Comparison of ENCODE assay signal across 8 cellular contexts in genomic region chr14:95196268-95196667, GRCh38. TPM values are rescaled to one million over a fixed set of nuclear protein-coding genes. Genes with fewer than 3 reads are reported as not detected.
DNase-seq lines count a peak whose midpoint lies in the region; ATAC-seq and TF ChIP-seq lines count a peak whose summit lies in the region.

No MANE protein-coding gene starts in this region.

- no peaks in the 10 kb centered on the region for H3K9me3 Mint-ChIP-seq in naive thymus-derived CD4-positive, alpha-beta T cell

- H3K27me3 ChIP-seq in naive thymus-derived CD4-positive, alpha-beta T cell (ENCODE audit: control insufficient read depth in 2 of 2, insufficient read depth in 2 of 2, low read length in 2 of 2) = no peaks in the 10 kb centered on the region
- peaks cover 2% of the 10 kb centered on the region for H3K27me3 ChIP-seq in osteoblast (ENCODE audit: insufficient read depth, low read length)

- POLR2A ChIA-PET in GM10248 (lab: Yijun Ruan, JAX) = no interaction called here
- POLR2A ChIA-PET in naive thymus-derived CD4-positive, alpha-beta T cell (lab: Charles Lee) = no interaction called here

- H3K4me3 Mint-ChIP-seq in naive thymus-derived CD4-positive, alpha-beta T cell = no peak overlapping the region

- intact Hi-C loops in naive thymus-derived CD4-positive, alpha-beta T cell (cut with micrococcal nuclease) = loop anchor here (1.0 to 2.0 kb wide), 4 partner anchors 38 to 507 kb away; no protein-coding TSS in a partner anchor

- DNase-seq in GM10248 (ENCODE audit: extremely low spot score) = peak; percentile 76
- DNase-seq in naive thymus-derived CD4-positive, alpha-beta T cell = peak in 6 of 9 donors; percentile 3 to 40 (median 29)
- no peak for DNase-seq in T-helper 9 cell
- DNase-seq in osteoblast (ENCODE audit: insufficient read length, low spot score, missing footprints) = no peak

- H3K4me1 Mint-ChIP-seq in naive thymus-derived CD4-positive, alpha-beta T cell = peaks cover 0 to 8% (median 5%) of the 10 kb centered on the region in 7 donors

- CTCF ChIA-PET in GM10248 (lab: Yijun Ruan, JAX) = interaction anchor here (0.7 to 1.5 kb wide), 6 partner anchors 10 to 58 kb away, joined by 3 to 9 read pairs (median 5); no protein-coding TSS in a partner anchor
- CTCF ChIA-PET in naive thymus-derived CD4-positive, alpha-beta T cell (lab: Charles Lee) = no interaction called here

- no peaks in the 10 kb centered on the region for H3K27me3 Mint-ChIP-seq in naive thymus-derived CD4-positive, alpha-beta T cell

- H4K20me1 ChIP-seq in osteoblast (ENCODE audit: insufficient read depth, low read length) = no peaks in the 10 kb centered on the region

- H3K9me3 ChIP-seq in naive thymus-derived CD4-positive, alpha-beta T cell (ENCODE audit: control insufficient read depth in 2 of 3, low read length in 3 of 3) = no peaks in the 10 kb centered on the region
- no peaks in the 10 kb centered on the region for H3K9me3 ChIP-seq in osteoblast (ENCODE audit: low read depth, low read length)

- no peaks in the 10 kb centered on the region for H3K36me3 Mint-ChIP-seq in naive thymus-derived CD4-positive, alpha-beta T cell

- H2AFZ ChIP-seq in osteoblast (ENCODE audit: low read length) = no peak overlapping the region

- H3K27ac Mint-ChIP-seq in naive thymus-derived CD4-positive, alpha-beta T cell = no peak overlapping the region

- no peaks in the 10 kb centered on the region for H3K4me1 ChIP-seq in naive thymus-derived CD4-positive, alpha-beta T cell (ENCODE audit: control insufficient read depth in 2 of 2, insufficient read depth in 2 of 2, low read length in 2 of 2)
- H3K4me1 ChIP-seq in osteoblast (ENCODE audit: insufficient read depth, low read length) = no peaks in the 10 kb centered on the region

- no peaks in the 10 kb centered on the region for H3K36me3 ChIP-seq in naive thymus-derived CD4-positive, alpha-beta T cell (ENCODE audit: control insufficient read depth in 2 of 3, insufficient read depth in 3 of 3, low read length in 3 of 3)
- H3K36me3 ChIP-seq in osteoblast (ENCODE audit: insufficient read depth, low read length) = no peaks in the 10 kb centered on the region

- H3K4me2 ChIP-seq in osteoblast (ENCODE audit: insufficient read depth, low read length) = no peak overlapping the region

- H3K4me3 ChIP-seq in WI38 (ENCODE audit: low read depth, low read length) (no peak overlapping the region), osteoblast (ENCODE audit: insufficient read depth, low read length) (no peak overlapping the region)
- no peak overlapping the region for H3K4me3 ChIP-seq in naive thymus-derived CD4-positive, alpha-beta T cell (ENCODE audit: low read length)

- H3K79me2 ChIP-seq in osteoblast (ENCODE audit: insufficient read depth, low read length) = no peaks in the 10 kb centered on the region

- no peak overlapping the region for H3K27ac ChIP-seq in naive thymus-derived CD4-positive, alpha-beta T cell (ENCODE audit: low read depth, low read length)
- H3K27ac ChIP-seq in osteoblast (ENCODE audit: low read depth, low read length) = no peak overlapping the region

- ATAC-seq in HG02759 (IDR thresholded peaks at IDR 0.05; ENCODE audit: unreplicated experiment) (peak; percentile 62), HG03520 (IDR thresholded peaks at IDR 0.05; ENCODE audit: unreplicated experiment) (no peak), HG03439 (IDR thresholded peaks at IDR 0.05; ENCODE audit: unreplicated experiment) (no peak)
- peak; percentile 73 for ATAC-seq in naive thymus-derived CD4-positive, alpha-beta T cell

- TF ChIP-seq CTCF in GM10248 (IDR thresholded peaks at IDR 0.05; ENCODE audit: control extremely low read depth, extremely low read depth, low read depth, missing control alignments) (peak; percentile 20), WI38 (IDR thresholded peaks at IDR 0.05; ENCODE audit: low read depth, low read length) (0 out of 2 replicates have a peak, but pooled peaks have one; percentile 5), osteoblast (IDR thresholded peaks at IDR 0.05; ENCODE audit: extremely low read depth, low read depth, low read length) (no peak)

RNA-seq across cellular contexts. Expression of gene DICER1, which starts 38.9 kb away (rescaled TPM):
- 10 to 100 TPM; 61.1 to 78.2 (median 67.4) TPM for total RNA-seq in naive thymus-derived CD4-positive, alpha-beta T cell
- 10 to 100 TPM; 11.0 to 18.8 TPM for polyA plus RNA-seq in naive thymus-derived CD4-positive, alpha-beta T cell
- 53.6 and 55.7 TPM in 2 replicates for total RNA-seq in osteoblast

Comparison
In these comparisons a context has a peak if more than half of its experiments do, and no peak if none do; other contexts are left out.
1. DNase-seq: peak in GM10248 (single experiment) and naive thymus-derived CD4-positive, alpha-beta T cell (6 of 9); none in T-helper 9 cell (single experiment) and osteoblast (single experiment).
2. ATAC-seq: peak in HG02759 (single experiment) and naive thymus-derived CD4-positive, alpha-beta T cell (single experiment); none in HG03520 (single experiment) and HG03439 (single experiment).